ENCODE assay signal across 24 cellular contexts in genomic region chr19:18446145-18446810, GRCh38. TPM values are rescaled to one million over a fixed set of nuclear protein-coding genes. Genes with fewer than 3 reads are reported as not detected.
DNase-seq lines count a peak whose midpoint lies in the region; ATAC-seq and TF ChIP-seq lines count a peak whose summit lies in the region.
"Had no signal": no experiment of that assay in that cellular context is flagged by ENCODE, and none has a peak within 500 bp of the region (broad histone marks: within the 10 kb centered on the region; RNA-seq: fewer than 3 reads in every experiment).

No MANE protein-coding gene starts in this region.

- no TSS peak for BruUV-seq in MCF 10A (replicated peaks; lab: Mats Ljungman, UMichigan)

- peak overlapping the region; percentile 14 for H3K27ac Mint-ChIP-seq in stimulated activated naive B cell treated with anti-CD40 and anti-IgM and Interleukin-4, amounts not matched to agents 10 μg/mL and 1 μg/mL and 100 μg/mL, for 72 hours
- H3K27ac Mint-ChIP-seq in MCF 10A (ENCODE audit: low read depth, unreplicated experiment) = no peak overlapping the region
- H3K27ac Mint-ChIP-seq: HFFc6 had no signal

- H3K4me3 Mint-ChIP-seq in stimulated activated naive B cell treated with anti-CD40 and anti-IgM and Interleukin-4, amounts not matched to agents 10 μg/mL and 1 μg/mL and 100 μg/mL, for 72 hours = no peak overlapping the region
- no peak overlapping the region for H3K4me3 Mint-ChIP-seq in MCF 10A (ENCODE audit: unreplicated experiment)
- H3K4me3 Mint-ChIP-seq: CD4-positive, alpha-beta memory T cell; HFFc6 had no signal

- no peaks in the 10 kb centered on the region for H3K27me3 Mint-ChIP-seq in stimulated activated naive B cell treated with anti-CD40 and anti-IgM and Interleukin-4, amounts not matched to agents 10 μg/mL and 1 μg/mL and 100 μg/mL, for 72 hours
- H3K27me3 Mint-ChIP-seq in MCF 10A (ENCODE audit: insufficient read depth, unreplicated experiment) = no peaks in the 10 kb centered on the region
- H3K27me3 Mint-ChIP-seq: CD4-positive, alpha-beta memory T cell had no signal

- ATAC-seq in stimulated activated naive B cell treated with anti-CD40 and anti-IgM and Interleukin-4, amounts not matched to agents 10 μg/mL and 1 μg/mL and 100 μg/mL, for 72 hours (replicated peaks) = no peak

- peaks cover 41 to 57% (median 50%) of the 10 kb centered on the region in 10 experiments for H3K4me1 ChIP-seq in BLaER1 treated with 17β-estradiol and CSF1 and Interleukin-3, amounts not matched to agents 10 nM and 100 nM
- H3K4me1 ChIP-seq: BE2C had no signal

- H3K4me3 ChIP-seq in BLaER1 treated with 17β-estradiol and CSF1 and Interleukin-3, amounts not matched to agents 10 nM and 100 nM = no peak overlapping the region

- intact Hi-C loops in MCF 10A (cut with micrococcal nuclease) = no loop called here

- peak overlapping the region in 1 of 11 experiments; percentile 34; a peak in 2 of 22 replicates for H3K27ac ChIP-seq in BLaER1 treated with 17β-estradiol and CSF1 and Interleukin-3, amounts not matched to agents 10 nM and 100 nM

- DNase-seq in NCI-H226 (peak; percentile 47), islet precursor cell (peak; percentile 68), amygdala (lab: John Stamatoyannopoulos, UW) (no peak), MCF 10A (ENCODE audit: unreplicated experiment) (no peak)
- no peak for DNase-seq in stimulated activated naive B cell treated with anti-CD40 and anti-IgM and Interleukin-4, amounts not matched to agents 10 μg/mL and 1 μg/mL and 100 μg/mL, for 72 hours
- DNase-seq in activated CD4-positive, alpha-beta T cell treated with anti-CD3 and anti-CD28 coated beads for 4 hours = no peak
- DNase-seq: BE2C; CD4-positive, alpha-beta memory T cell; DND-41; H7; HFFc6; MM.1S; NCI-H1092; NCI-H1436 treated with DMSO at 0.1 percent for 48 hours; NCI-H1930; NCI-H2227 treated with DMSO at 0.1 percent for 48 hours; NCI-H510A treated with DMSO at 0.1 percent for 48 hours; NCI-H82; RPMI8226; SIG-M5; SK-N-SH had no signal

- H3K36me3 Mint-ChIP-seq in stimulated activated naive B cell treated with anti-CD40 and anti-IgM and Interleukin-4, amounts not matched to agents 10 μg/mL and 1 μg/mL and 100 μg/mL, for 72 hours = peaks cover 50 to 66% of the 10 kb centered on the region in 2 donors
- H3K36me3 Mint-ChIP-seq in MCF 10A (ENCODE audit: insufficient read depth, unreplicated experiment) = peaks cover 61% of the 10 kb centered on the region

- peaks cover 44 to 98% (median 80%) of the 10 kb centered on the region in 11 experiments for H4K20me1 ChIP-seq in BLaER1 treated with 17β-estradiol and CSF1 and Interleukin-3, amounts not matched to agents 10 nM and 100 nM

- CTCF ChIA-PET in MCF 10A (lab: Yijun Ruan, JAX) = interaction anchor here (0.5 to 1.1 kb wide), 3 partner anchors 23 to 223 kb away, joined by 3 to 4 read pairs (median 3); no protein-coding TSS in a partner anchor

- peak overlapping the region in 9 of 11 experiments; percentile 18 to 67 (median 56); a peak in 16 of 22 replicates for H3K4me2 ChIP-seq in BLaER1 treated with 17β-estradiol and CSF1 and Interleukin-3, amounts not matched to agents 10 nM and 100 nM
- H3K4me2 ChIP-seq: SK-N-SH had no signal

- peaks cover 3 to 5% of the 10 kb centered on the region in 2 donors for H3K9me3 Mint-ChIP-seq in stimulated activated naive B cell treated with anti-CD40 and anti-IgM and Interleukin-4, amounts not matched to agents 10 μg/mL and 1 μg/mL and 100 μg/mL, for 72 hours
- H3K9me3 Mint-ChIP-seq in MCF 10A (ENCODE audit: unreplicated experiment) = peaks cover 8% of the 10 kb centered on the region

- no peaks in the 10 kb centered on the region for H3K27me3 ChIP-seq in BLaER1 treated with 17β-estradiol and CSF1 and Interleukin-3, amounts not matched to agents 10 nM and 100 nM
- H3K27me3 ChIP-seq: BE2C had no signal

- H3K36me3 ChIP-seq in BLaER1 treated with 17β-estradiol and CSF1 and Interleukin-3, amounts not matched to agents 10 nM and 100 nM = peaks cover 62 to 95% (median 79%) of the 10 kb centered on the region in 11 experiments

- no peaks in the 10 kb centered on the region for H3K9me3 ChIP-seq in BLaER1 treated with 17β-estradiol and CSF1 and Interleukin-3, amounts not matched to agents 10 nM and 100 nM (replicated peaks in 1 of 11)
- H3K9me3 ChIP-seq: BE2C, SK-N-SH had no signal

- TF ChIP-seq CTCF in MCF 10A (IDR thresholded peaks at IDR 0.05; ENCODE audit: unreplicated experiment) = no peak

- POLR2A ChIA-PET in MCF 10A (lab: Yijun Ruan, JAX) = interaction anchor here (0.6 kb wide), 1 partner anchor 110 kb away, joined by 4 read pairs; no protein-coding TSS in a partner anchor

- peak overlapping the region in 8 of 11 experiments; percentile 11 to 49 (median 26); a peak in 4 of 22 replicates for H3K9ac ChIP-seq in BLaER1 treated with 17β-estradiol and CSF1 and Interleukin-3, amounts not matched to agents 10 nM and 100 nM
- H3K9ac ChIP-seq: SK-N-SH had no signal

- H3K4me1 Mint-ChIP-seq in stimulated activated naive B cell treated with anti-CD40 and anti-IgM and Interleukin-4, amounts not matched to agents 10 μg/mL and 1 μg/mL and 100 μg/mL, for 72 hours = peaks cover 18 to 32% of the 10 kb centered on the region in 2 donors
- H3K4me1 Mint-ChIP-seq in MCF 10A (ENCODE audit: insufficient read depth, unreplicated experiment) = peaks cover 8% of the 10 kb centered on the region

RNA-seq across cellular contexts. Expression of gene ISYNA1, which starts 8.3 kb away (rescaled TPM):
- 6.8 and 7.7 TPM in 2 replicates for total RNA-seq in MCF 10A (2022)

RNA-seq across cellular contexts. Expression of gene SSBP4, which starts 27.1 kb away (rescaled TPM):
- total RNA-seq in MCF 10A (2022) = 22.3 and 26.3 TPM in 2 replicates

RNA-seq across cellular contexts. Expression of gene LRRC25, which starts 48.9 kb away (rescaled TPM):
- total RNA-seq in MCF 10A (2022) = not detected in 2 replicates
- total RNA-seq: A673, HFFc6, LHCN-M2 had no signal

Comparison
In these comparisons a context has a peak if more than half of its experiments do, and no peak if none do; other contexts are left out.
1. DNase-seq: peak in NCI-H226 (single experiment) and islet precursor cell (single experiment); none in stimulated activated naive B cell treated with anti-CD40 and anti-IgM and Interleukin-4, amounts not matched to agents 10 μg/mL and 1 μg/mL and 100 μg/mL, for 72 hours (single experiment), amygdala (0 of 56), MCF 10A (single experiment) and activated CD4-positive, alpha-beta T cell treated with anti-CD3 and anti-CD28 coated beads for 4 hours (0 of 2).